In the genomic region with DNA sequence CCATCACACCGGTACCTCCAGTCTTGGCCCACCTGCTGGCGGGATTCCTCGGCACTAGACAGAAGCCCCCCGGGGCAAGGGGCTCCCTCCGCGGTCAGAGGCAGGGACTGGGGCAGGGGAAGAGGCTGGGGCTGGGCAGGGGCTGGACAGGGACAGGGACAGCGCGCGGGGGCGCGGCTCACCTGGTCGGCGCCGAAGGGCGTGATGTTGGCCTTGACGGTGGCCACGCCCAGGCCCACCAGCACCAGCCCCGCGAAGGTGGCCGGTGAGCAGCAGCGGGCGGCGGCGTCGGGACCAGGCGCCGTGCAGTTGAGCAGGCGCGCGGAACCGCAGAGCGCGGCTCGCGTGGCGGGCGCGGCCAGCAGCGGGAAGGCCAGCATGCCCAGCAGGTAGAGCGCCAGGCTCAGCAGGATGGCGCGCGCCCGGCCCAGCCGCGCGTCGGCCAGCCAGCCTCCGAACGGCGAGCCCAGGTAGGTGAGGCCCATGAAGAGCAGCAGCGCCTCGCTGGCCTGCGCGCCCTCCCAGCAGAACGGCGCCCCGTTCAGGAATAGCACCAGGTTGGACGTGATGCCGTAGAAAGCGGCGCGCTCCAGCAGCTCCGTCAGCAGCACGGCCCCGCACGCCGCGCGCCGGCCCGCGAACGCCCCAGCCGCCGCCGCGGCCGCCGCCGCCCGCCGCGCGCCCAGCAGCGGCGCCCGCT, we compare ENCODE assay signal across 1 cellular context.
A peak's percentile ranks its signal among the peaks of the same experiment; 100 is the strongest.
TF ChIP-seq lines count a peak whose summit lies in the region.

No MANE protein-coding gene starts in this region.

TF ChIP-seq in HEK293, 187 proteins besides CTCF, POLR2A, EP300 and RAD21 (continued from another document):
- TF ChIP-seq, protein P1, sequence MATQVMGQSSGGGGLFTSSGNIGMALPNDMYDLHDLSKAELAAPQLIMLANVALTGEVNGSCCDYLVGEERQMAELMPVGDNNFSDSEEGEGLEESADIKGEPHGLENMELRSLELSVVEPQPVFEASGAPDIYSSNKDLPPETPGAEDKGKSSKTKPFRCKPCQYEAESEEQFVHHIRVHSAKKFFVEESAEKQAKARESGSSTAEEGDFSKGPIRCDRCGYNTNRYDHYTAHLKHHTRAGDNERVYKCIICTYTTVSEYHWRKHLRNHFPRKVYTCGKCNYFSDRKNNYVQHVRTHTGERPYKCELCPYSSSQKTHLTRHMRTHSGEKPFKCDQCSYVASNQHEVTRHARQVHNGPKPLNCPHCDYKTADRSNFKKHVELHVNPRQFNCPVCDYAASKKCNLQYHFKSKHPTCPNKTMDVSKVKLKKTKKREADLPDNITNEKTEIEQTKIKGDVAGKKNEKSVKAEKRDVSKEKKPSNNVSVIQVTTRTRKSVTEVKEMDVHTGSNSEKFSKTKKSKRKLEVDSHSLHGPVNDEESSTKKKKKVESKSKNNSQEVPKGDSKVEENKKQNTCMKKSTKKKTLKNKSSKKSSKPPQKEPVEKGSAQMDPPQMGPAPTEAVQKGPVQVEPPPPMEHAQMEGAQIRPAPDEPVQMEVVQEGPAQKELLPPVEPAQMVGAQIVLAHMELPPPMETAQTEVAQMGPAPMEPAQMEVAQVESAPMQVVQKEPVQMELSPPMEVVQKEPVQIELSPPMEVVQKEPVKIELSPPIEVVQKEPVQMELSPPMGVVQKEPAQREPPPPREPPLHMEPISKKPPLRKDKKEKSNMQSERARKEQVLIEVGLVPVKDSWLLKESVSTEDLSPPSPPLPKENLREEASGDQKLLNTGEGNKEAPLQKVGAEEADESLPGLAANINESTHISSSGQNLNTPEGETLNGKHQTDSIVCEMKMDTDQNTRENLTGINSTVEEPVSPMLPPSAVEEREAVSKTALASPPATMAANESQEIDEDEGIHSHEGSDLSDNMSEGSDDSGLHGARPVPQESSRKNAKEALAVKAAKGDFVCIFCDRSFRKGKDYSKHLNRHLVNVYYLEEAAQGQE (tag by site-specific recombination; IDR thresholded peaks at IDR 0.05): peak; percentile 68
- TF ChIP-seq, protein P2, sequence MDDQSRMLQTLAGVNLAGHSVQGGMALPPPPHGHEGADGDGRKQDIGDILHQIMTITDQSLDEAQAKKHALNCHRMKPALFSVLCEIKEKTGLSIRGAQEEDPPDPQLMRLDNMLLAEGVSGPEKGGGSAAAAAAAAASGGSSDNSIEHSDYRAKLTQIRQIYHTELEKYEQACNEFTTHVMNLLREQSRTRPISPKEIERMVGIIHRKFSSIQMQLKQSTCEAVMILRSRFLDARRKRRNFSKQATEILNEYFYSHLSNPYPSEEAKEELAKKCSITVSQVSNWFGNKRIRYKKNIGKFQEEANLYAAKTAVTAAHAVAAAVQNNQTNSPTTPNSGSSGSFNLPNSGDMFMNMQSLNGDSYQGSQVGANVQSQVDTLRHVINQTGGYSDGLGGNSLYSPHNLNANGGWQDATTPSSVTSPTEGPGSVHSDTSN (CRISPR knock-in tag; IDR thresholded peaks at IDR 0.05): 0 out of 2 replicates have a peak, but pooled peaks have one; percentile 10
- TF ChIP-seq ZNF677 (tag by site-specific recombination; IDR thresholded peaks at IDR 0.05) (0 out of 2 replicates have a peak, but pooled peaks have one; percentile 32), ZXDB (tag by site-specific recombination; IDR thresholded peaks at IDR 0.05) (0 out of 2 replicates have a peak, but pooled peaks have one; percentile 30), ZNF112 (tag by site-specific recombination; IDR thresholded peaks at IDR 0.05) (no peak), KLF9 (tag by site-specific recombination; IDR thresholded peaks at IDR 0.05; ENCODE audit: low read depth) (peak; percentile 69), SP2 (tag by site-specific recombination; IDR thresholded peaks at IDR 0.05) (peak; percentile 29)
